Comparison of ENCODE assay signal across 37 cellular contexts in the genomic region with DNA sequence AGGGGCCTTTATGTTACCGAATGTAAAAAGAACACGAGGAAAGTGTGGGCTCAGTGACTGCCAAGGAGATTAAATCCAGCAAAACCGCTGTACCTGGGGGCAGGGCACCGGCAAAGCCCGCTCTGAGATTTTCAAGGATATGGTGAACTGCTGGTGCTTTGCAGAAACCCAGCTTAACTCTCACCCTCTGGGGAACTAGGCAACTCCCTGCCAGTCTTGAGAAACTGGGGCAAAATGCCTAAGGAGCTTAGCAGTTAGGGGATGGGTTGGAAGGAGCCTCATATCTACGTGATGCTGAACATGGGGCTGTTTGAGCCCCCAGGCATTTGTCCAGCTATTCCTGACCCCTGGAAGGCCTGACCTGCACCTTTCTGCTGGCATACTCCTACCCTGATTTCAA.
"Had no signal": no experiment of that assay in that cellular context is flagged by ENCODE, and none has a peak within 500 bp of the region (broad histone marks: within the 10 kb centered on the region; RNA-seq: fewer than 3 reads in every experiment).

No MANE protein-coding gene starts in this region.

- H3K9me2 ChIP-seq: SK-N-SH had no signal

- H3K36me3 ChIP-seq: Peyer's patch, SJSA1 had no signal

- H3K27ac ChIP-seq: KMS-11, Peyer's patch, SJSA1 had no signal

- ATAC-seq: activated CD4-positive, alpha-beta T cell treated with anti-CD3 and anti-CD28 coated beads for 36 hours; activated CD4-positive, CD25-positive, alpha-beta regulatory T cell treated with anti-CD3 and anti-CD28 coated beads, Interleukin-2, amount 50 U/mL, for 24 hours; activated CD8-positive, alpha-beta memory T cell treated with anti-CD3 and anti-CD28 coated beads, Interleukin-2, amount 10 ng/mL, durations not matched to agents 7 days and 5 days; activated naive CD8-positive, alpha-beta T cell treated with anti-CD3 and anti-CD28 coated beads, Interleukin-2, amount 50 U/mL, for 24 hours; PC-3; WTC11 had no signal

- H3K4me2 ChIP-seq: KMS-11, SK-N-SH had no signal

- H3K4me3 Mint-ChIP-seq: activated CD4-positive, alpha-beta memory T cell treated with anti-CD3 and anti-CD28 coated beads, Interleukin-2, amount 10 ng/mL, durations not matched to agents 7 days and 5 days; activated CD4-positive, alpha-beta T cell treated with anti-CD3 and anti-CD28 coated beads for 36 hours; activated CD4-positive, alpha-beta T cell treated with anti-CD3 and anti-CD28 coated beads, Interleukin-2, amount 10 ng/mL, durations not matched to agents 7 days and 5 days; activated CD8-positive, alpha-beta memory T cell treated with anti-CD3 and anti-CD28 coated beads, Interleukin-2, amount 10 ng/mL, durations not matched to agents 7 days and 5 days; activated naive CD4-positive, alpha-beta T cell treated with anti-CD3 and anti-CD28 coated beads, Interleukin-2, amount 10 ng/mL, durations not matched to agents 7 days and 5 days; activated naive CD8-positive, alpha-beta T cell; activated naive CD8-positive, alpha-beta T cell treated with anti-CD3 and anti-CD28 coated beads, Interleukin-2, amount 50 U/mL, for 24 hours; brain; T-helper 1 cell treated with Interleukin-12 subunit alpha and Interleukin-12 subunit beta and Interleukin-4 antibody, amounts not matched to agents 30 μg/mL and 1 μg/mL, for 36 hours; T-helper 2 cell treated with Interferon-gamma antibody and Interleukin-4, amounts not matched to agents 5 μg/mL and 100 μg/mL, for 36 hours; WTC11 had no signal

- H3K27me3 ChIP-seq: Peyer's patch, SJSA1 had no signal

- H3K27ac Mint-ChIP-seq: activated CD4-positive, alpha-beta memory T cell treated with anti-CD3 and anti-CD28 coated beads, Interleukin-2, amount 10 ng/mL, durations not matched to agents 7 days and 5 days; activated CD4-positive, alpha-beta T cell treated with anti-CD3 and anti-CD28 coated beads for 36 hours; activated CD4-positive, alpha-beta T cell treated with anti-CD3 and anti-CD28 coated beads, Interleukin-2, amount 10 ng/mL, durations not matched to agents 7 days and 5 days; activated CD8-positive, alpha-beta memory T cell treated with anti-CD3 and anti-CD28 coated beads, Interleukin-2, amount 10 ng/mL, durations not matched to agents 7 days and 5 days; activated naive CD4-positive, alpha-beta T cell treated with anti-CD3 and anti-CD28 coated beads, Interleukin-2, amount 10 ng/mL, durations not matched to agents 7 days and 5 days; activated naive CD8-positive, alpha-beta T cell; activated naive CD8-positive, alpha-beta T cell treated with anti-CD3 and anti-CD28 coated beads, Interleukin-2, amount 50 U/mL, for 24 hours; T-helper 1 cell treated with Interleukin-12 subunit alpha and Interleukin-12 subunit beta and Interleukin-4 antibody, amounts not matched to agents 30 μg/mL and 1 μg/mL, for 36 hours; T-helper 2 cell treated with Interferon-gamma antibody and Interleukin-4, amounts not matched to agents 5 μg/mL and 100 μg/mL, for 36 hours; WTC11 had no signal

- DNase-seq: activated CD4-positive, alpha-beta memory T cell treated with anti-CD3 and anti-CD28 coated beads, Interleukin-2, amount 10 ng/mL, durations not matched to agents 7 days and 5 days; activated CD4-positive, alpha-beta T cell treated with anti-CD3 and anti-CD28 coated beads for 36 hours; activated CD4-positive, alpha-beta T cell treated with anti-CD3 and anti-CD28 coated beads, Interleukin-2, amount 10 ng/mL, durations not matched to agents 7 days and 5 days; activated CD8-positive, alpha-beta memory T cell treated with anti-CD3 and anti-CD28 coated beads for 24 hours; activated CD8-positive, alpha-beta memory T cell treated with anti-CD3 and anti-CD28 coated beads, Interleukin-2, amount 10 ng/mL, durations not matched to agents 7 days and 5 days; activated CD8-positive, alpha-beta memory T cell treated with anti-CD3 and anti-CD28 coated beads, Interleukin-2, amount 50 U/mL, for 48 hours; activated effector memory CD4-positive, alpha-beta T cell treated with Interleukin-2 at 50 U/mL for 16 hours; activated naive CD4-positive, alpha-beta T cell treated with anti-CD3 and anti-CD28 coated beads, Interleukin-2, amount 10 ng/mL, durations not matched to agents 7 days and 5 days; activated naive CD8-positive, alpha-beta T cell treated with anti-CD3 and anti-CD28 coated beads, Interleukin-2, amount 50 U/mL, for 24 hours; activated T-cell treated with anti-CD3 and anti-CD28 coated beads, Interleukin-2, amount 50 U/mL, for 48 hours; anterior cingulate cortex; caudate nucleus; cerebellar nuclear complex; MM.1S; MV-4-11; NCI-H1092; NCI-H146; NCI-H187; NCI-H2029 treated with DMSO at 0.1 percent for 48 hours; NCI-H2107; NCI-H2171; NCI-H510A; NCI-H69; NK-92 treated with Interleukin-12 subunit alpha and Interleukin-12 subunit beta, amount 100 ng/mL, for 24 hours; PC-3; Peyer's patch; RPMI8226; SHP77 treated with DMSO at 0.1 percent for 48 hours; SK-N-SH had no signal

- H3K4me1 ChIP-seq: Peyer's patch, SJSA1 had no signal

- H3K4me3 ChIP-seq: Peyer's patch, SJSA1 had no signal

- H3K4me1 Mint-ChIP-seq: activated CD4-positive, alpha-beta memory T cell treated with anti-CD3 and anti-CD28 coated beads, Interleukin-2, amount 10 ng/mL, durations not matched to agents 7 days and 5 days; activated CD4-positive, alpha-beta T cell treated with anti-CD3 and anti-CD28 coated beads for 36 hours; activated CD4-positive, alpha-beta T cell treated with anti-CD3 and anti-CD28 coated beads, Interleukin-2, amount 10 ng/mL, durations not matched to agents 7 days and 5 days; activated CD8-positive, alpha-beta memory T cell treated with anti-CD3 and anti-CD28 coated beads, Interleukin-2, amount 10 ng/mL, durations not matched to agents 7 days and 5 days; activated naive CD4-positive, alpha-beta T cell treated with anti-CD3 and anti-CD28 coated beads, Interleukin-2, amount 10 ng/mL, durations not matched to agents 7 days and 5 days; activated naive CD8-positive, alpha-beta T cell treated with anti-CD3 and anti-CD28 coated beads, Interleukin-2, amount 50 U/mL, for 24 hours; brain had no signal

- H3K36me3 Mint-ChIP-seq: activated naive CD4-positive, alpha-beta T cell treated with anti-CD3 and anti-CD28 coated beads, Interleukin-2, amount 10 ng/mL, durations not matched to agents 7 days and 5 days had no signal

- H3K9me3 ChIP-seq: SJSA1, SK-N-SH had no signal
